Comparison of ENCODE assay signal across 8 cellular contexts in the genomic region with DNA sequence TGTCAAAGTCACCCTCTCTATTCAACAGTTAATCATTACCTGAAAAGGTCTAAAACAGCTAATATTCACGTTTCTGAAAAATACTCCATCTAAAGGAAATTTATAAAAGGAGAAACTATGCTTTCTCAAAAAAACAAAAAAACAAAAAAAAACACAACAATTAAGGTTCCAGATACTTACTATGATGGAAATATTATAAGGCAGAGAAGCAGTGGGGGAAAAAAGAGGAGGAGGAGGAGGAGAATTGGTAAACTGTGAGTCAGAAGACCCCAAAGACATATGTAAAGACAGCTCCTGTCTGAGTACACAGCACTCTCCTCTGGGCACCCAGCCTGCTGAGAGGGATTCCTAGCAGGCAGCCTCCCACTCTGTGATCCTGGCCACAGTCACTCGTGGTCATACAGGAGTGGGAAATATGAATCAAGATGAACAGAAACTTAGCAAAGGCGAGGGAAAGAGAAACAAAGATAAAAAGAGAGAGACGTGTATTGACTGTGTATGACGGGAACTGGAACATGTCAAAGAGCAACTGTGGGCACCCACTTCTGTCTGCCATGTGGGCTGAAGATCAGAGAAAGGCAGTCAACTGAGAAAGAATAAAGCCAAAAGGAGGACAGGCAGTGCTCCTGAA. TPM values are rescaled to one million over a fixed set of nuclear protein-coding genes. Genes with fewer than 3 reads are reported as not detected.
DNase-seq lines count a peak whose midpoint lies in the region; ATAC-seq and TF ChIP-seq lines count a peak whose summit lies in the region.

No MANE protein-coding gene starts in this region.

- no peak for TF ChIP-seq CTCF in GM12865 (IDR thresholded peaks at IDR 0.05; ENCODE audit: insufficient read depth, low read depth, low read length, missing control alignments)
- TF ChIP-seq CTCF in natural killer cell (IDR thresholded peaks at IDR 0.05), result no peak
- no peak for TF ChIP-seq CTCF in gastroesophageal sphincter (IDR thresholded peaks at IDR 0.05)

- H2BK5ac ChIP-seq in trophoblast cell (ENCODE audit: low read depth, low read length, poor library complexity), result no peak overlapping the region

- TF ChIP-seq POLR2A in gastroesophageal sphincter (IDR thresholded peaks at IDR 0.05), result no peak

- H3K27me3 Mint-ChIP-seq in activated CD4-positive, alpha-beta memory T cell treated with anti-CD3 and anti-CD28 coated beads, Interleukin-2, amount 10 ng/mL, durations not matched to agents 7 days and 5 days, result no peaks in the 10 kb centered on the region
- H3K27me3 Mint-ChIP-seq in natural killer cell (ENCODE audit: low read depth in 2 of 2), result peaks cover 0 to 8% of the 10 kb centered on the region in 2 donors

- no peak overlapping the region for H3K18ac ChIP-seq in trophoblast cell (ENCODE audit: low read length)

- H4K91ac ChIP-seq in trophoblast cell (ENCODE audit: low read depth, low read length), result no peak overlapping the region

- H4K12ac ChIP-seq in trophoblast cell (ENCODE audit: low read depth, low read length), result no peak overlapping the region

- no peak overlapping the region for H2BK120ac ChIP-seq in trophoblast cell (ENCODE audit: insufficient read depth, low read length, poor library complexity)

- H3K79me1 ChIP-seq in trophoblast cell (ENCODE audit: low read length), result no peaks in the 10 kb centered on the region

- H3K14ac ChIP-seq in trophoblast cell (ENCODE audit: low read length), result no peak overlapping the region

- H2AK5ac ChIP-seq in trophoblast cell (ENCODE audit: low read length), result no peak overlapping the region

- H3K4me3 Mint-ChIP-seq in activated CD4-positive, alpha-beta memory T cell treated with anti-CD3 and anti-CD28 coated beads, Interleukin-2, amount 10 ng/mL, durations not matched to agents 7 days and 5 days, result no peak overlapping the region
- no peak overlapping the region for H3K4me3 Mint-ChIP-seq in natural killer cell

- intact Hi-C loops in natural killer cell (cut with micrococcal nuclease), result no loop called here

- H2AFZ ChIP-seq in trophoblast cell (ENCODE audit: insufficient read depth, low read length, poor library complexity), result no peak overlapping the region

- H3K9me3 ChIP-seq in gastroesophageal sphincter (no peaks in the 10 kb centered on the region), trophoblast cell (ENCODE audit: insufficient read depth, low read depth, low read length) (no peaks in the 10 kb centered on the region)

- peak overlapping the region in 2 of 4 donors; percentile 4 to 45 for H3K27ac ChIP-seq in gastroesophageal sphincter
- H3K27ac ChIP-seq in trophoblast cell (ENCODE audit: low read depth, low read length), result no peak overlapping the region

- H3K36me3 ChIP-seq in gastroesophageal sphincter, result no peaks in the 10 kb centered on the region
- no peaks in the 10 kb centered on the region for H3K36me3 ChIP-seq in trophoblast cell (ENCODE audit: control insufficient read depth in 1 of 2, insufficient read depth in 2 of 2, low read length in 2 of 2)

- no peak overlapping the region for H3K23ac ChIP-seq in trophoblast cell (ENCODE audit: low read length)

- peak; percentile 80 for ATAC-seq in HG02588 (IDR thresholded peaks at IDR 0.05; ENCODE audit: unreplicated experiment)
- ATAC-seq in natural killer cell, result no peak
- ATAC-seq in gastroesophageal sphincter, result no peak

- H3K4ac ChIP-seq in trophoblast cell (ENCODE audit: low read depth, low read length), result no peak overlapping the region

- peaks cover 31% of the 10 kb centered on the region for H3K4me1 Mint-ChIP-seq in activated CD4-positive, alpha-beta memory T cell treated with anti-CD3 and anti-CD28 coated beads, Interleukin-2, amount 10 ng/mL, durations not matched to agents 7 days and 5 days
- peaks cover 10 to 28% of the 10 kb centered on the region in 2 donors for H3K4me1 Mint-ChIP-seq in natural killer cell

- H3K27me3 ChIP-seq in gastroesophageal sphincter (no peaks in the 10 kb centered on the region), trophoblast cell (ENCODE audit: insufficient read depth, low read length) (no peaks in the 10 kb centered on the region)

- CTCF ChIA-PET in activated CD4-positive, alpha-beta memory T cell treated with anti-CD3 and anti-CD28 coated beads, Interleukin-2, amount 10 ng/mL, durations not matched to agents 7 days and 5 days (lab: Charles Lee), result no interaction called here

- TF ChIP-seq EP300 in gastroesophageal sphincter (IDR thresholded peaks at IDR 0.05), result no peak

- peaks cover 29% of the 10 kb centered on the region for H3K36me3 Mint-ChIP-seq in activated CD4-positive, alpha-beta memory T cell treated with anti-CD3 and anti-CD28 coated beads, Interleukin-2, amount 10 ng/mL, durations not matched to agents 7 days and 5 days (ENCODE audit: low read depth)
- H3K36me3 Mint-ChIP-seq in natural killer cell, result no peaks in the 10 kb centered on the region

- H3K9me3 Mint-ChIP-seq in activated CD4-positive, alpha-beta memory T cell treated with anti-CD3 and anti-CD28 coated beads, Interleukin-2, amount 10 ng/mL, durations not matched to agents 7 days and 5 days, result no peaks in the 10 kb centered on the region
- H3K9me3 Mint-ChIP-seq in natural killer cell, result no peaks in the 10 kb centered on the region

- no peaks in the 10 kb centered on the region for H3K79me2 ChIP-seq in trophoblast cell (ENCODE audit: control insufficient read depth, insufficient read depth, low read length, poor library complexity)

- H3K4me1 ChIP-seq in gastroesophageal sphincter (peaks cover 0 to 39% (median 0%) of the 10 kb centered on the region in 3 donors), trophoblast cell (ENCODE audit: control insufficient read depth in 1 of 2, insufficient read depth in 2 of 2, low read length in 2 of 2) (no peaks in the 10 kb centered on the region)

- H2BK12ac ChIP-seq in trophoblast cell (ENCODE audit: low read length), result no peak overlapping the region

- H3K4me3 ChIP-seq in GM12865 (ENCODE audit: low read depth, low read length), result no peak overlapping the region
- H3K4me3 ChIP-seq in gastroesophageal sphincter, result no peak overlapping the region
- no peak overlapping the region for H3K4me3 ChIP-seq in trophoblast cell (ENCODE audit: low read depth, low read length)

- H3K27ac Mint-ChIP-seq in activated CD4-positive, alpha-beta memory T cell treated with anti-CD3 and anti-CD28 coated beads, Interleukin-2, amount 10 ng/mL, durations not matched to agents 7 days and 5 days, result peak overlapping the region; percentile 50
- H3K27ac Mint-ChIP-seq in natural killer cell, result peak overlapping the region; percentile 30 to 49

- no peak overlapping the region for H3K4me2 ChIP-seq in trophoblast cell (ENCODE audit: low read length)

- POLR2A ChIA-PET in activated CD4-positive, alpha-beta memory T cell treated with anti-CD3 and anti-CD28 coated beads, Interleukin-2, amount 10 ng/mL, durations not matched to agents 7 days and 5 days (lab: Charles Lee), result interaction anchor here (1.3 to 2.7 kb wide), 2 partner anchors 40 to 62 kb away, joined by 6 to 10 read pairs; partner anchors contain the start of gene EIF2S3

- no peak overlapping the region for H4K8ac ChIP-seq in trophoblast cell (ENCODE audit: low read depth, low read length)

- no peak overlapping the region for H3K9ac ChIP-seq in trophoblast cell (ENCODE audit: low read length)

- peak; percentile 52 for DNase-seq in GM12865 (ENCODE audit: low read depth)
- DNase-seq in activated CD4-positive, alpha-beta memory T cell treated with anti-CD3 and anti-CD28 coated beads, Interleukin-2, amount 10 ng/mL, durations not matched to agents 7 days and 5 days, result peak; percentile 16
- DNase-seq in natural killer cell, result no peak
- DNase-seq in SKM-1 treated with dmso at 0.1 percent for 144 hours (lab: John Stamatoyannopoulos, UW; ENCODE audit: unreplicated experiment), result no peak
- no peak for DNase-seq in NCI-H2196 (lab: John Stamatoyannopoulos, UW; ENCODE audit: unreplicated experiment)
- DNase-seq in trophoblast cell, result no peak

- 20 to 30% methylated on average over 2 to 4 of the region's 5 CpGs for WGBS in gastroesophageal sphincter (ENCODE audit: low coverage in 1 of 2), 2 donors
- no CpG with 5 or more reads among the region's 5 CpGs for WGBS in trophoblast cell (ENCODE audit: extremely low coverage, insufficient coverage, insufficient read length)

RNA-seq across cellular contexts. Expression of gene KLHL15, which starts 12.5 kb away (rescaled TPM):
- 1 to 10 TPM; 9.3 TPM for total RNA-seq in activated CD4-positive, alpha-beta memory T cell treated with anti-CD3 and anti-CD28 coated beads, Interleukin-2, amount 10 ng/mL, durations not matched to agents 7 days and 5 days
- 10 to 100 TPM; 17.5 to 29.2 (median 18.6) TPM for total RNA-seq in natural killer cell
- 10 to 100 TPM; 12.2 to 42.3 (median 17.4) TPM for total RNA-seq in gastroesophageal sphincter
- 3.2 and 3.6 TPM in 2 replicates for polyA plus RNA-seq in trophoblast cell (2013)

RNA-seq across cellular contexts. Expression of gene EIF2S3, which starts 40.3 kb away (rescaled TPM):
- 100 to 1,000 TPM; 172 to 179 TPM for total RNA-seq in activated CD4-positive, alpha-beta memory T cell treated with anti-CD3 and anti-CD28 coated beads, Interleukin-2, amount 10 ng/mL, durations not matched to agents 7 days and 5 days
- total RNA-seq in natural killer cell (100 to 1,000 TPM; 124 to 199 (median 132) TPM), gastroesophageal sphincter (100 to 1,000 TPM; 139 to 179 (median 156) TPM)
- 110 and 112 TPM in 2 replicates for polyA plus RNA-seq in trophoblast cell (2013)

Comparison
In these comparisons a context has a peak if more than half of its experiments do, and no peak if none do; other contexts are left out.
1. DNase-seq: peak in GM12865 (single experiment) and activated CD4-positive, alpha-beta memory T cell treated with anti-CD3 and anti-CD28 coated beads, Interleukin-2, amount 10 ng/mL, durations not matched to agents 7 days and 5 days (single experiment); none in natural killer cell (single experiment), SKM-1 treated with dmso at 0.1 percent for 144 hours (single experiment), NCI-H2196 (single experiment) and trophoblast cell (0 of 2).